ENCODE assay signal across 8 cellular contexts in genomic region chr14:69079188-69079742, GRCh38.
DNase-seq lines count a peak whose midpoint lies in the region; FAIRE-seq and TF ChIP-seq lines count a peak whose summit lies in the region.

No MANE protein-coding gene starts in this region.

- no peak overlapping the region for H3K4me3 ChIP-seq in breast epithelium
- H3K4me3 ChIP-seq in kidney (ENCODE audit: low read length in 2 of 2) = no peak overlapping the region
- no peak overlapping the region for H3K4me3 ChIP-seq in transverse colon

- no peaks in the 10 kb centered on the region for H3K4me1 ChIP-seq in breast epithelium
- peaks cover 0 to 14% of the 10 kb centered on the region in 2 donors for H3K4me1 ChIP-seq in kidney (ENCODE audit: control insufficient read depth in 1 of 2, insufficient read depth in 1 of 2, low read depth in 1 of 2, low read length in 2 of 2)
- peaks cover 0 to 10% (median 6%) of the 10 kb centered on the region in 4 donors for H3K4me1 ChIP-seq in transverse colon

- peak; percentile 7 for TF ChIP-seq EP300 in transverse colon (IDR thresholded peaks at IDR 0.05; ENCODE audit: low read depth)

- H3K9ac ChIP-seq in kidney (ENCODE audit: low read length in 2 of 2) = peak overlapping the region in 1 of 2 donors; percentile 24

- H3K36me3 ChIP-seq in breast epithelium = no peaks in the 10 kb centered on the region
- peaks cover 3 to 6% of the 10 kb centered on the region in 2 donors for H3K36me3 ChIP-seq in kidney (ENCODE audit: control insufficient read depth in 1 of 2, insufficient read depth in 2 of 2, low read length in 2 of 2)
- H3K36me3 ChIP-seq in transverse colon = peaks cover 0 to 16% (median under 1%) of the 10 kb centered on the region in 4 donors

- in situ Hi-C loops in transverse colon (cut with MboI; ENCODE audit: low pct_ligation_motif_present in 1 of 4, low pct_unique_long_range_greater_than_20kb in 1 of 4, low sequenced_read_pairs in 3 of 4) = loop anchor here in 2 of 4 donors (25.0 kb wide), 1 partner anchor 167 kb away; no protein-coding TSS in a partner anchor

- intact Hi-C loops in breast epithelium (cut with DNase I; ENCODE audit: low total_unique reads) = loop anchor here (10.0 kb wide), 1 partner anchor 634 kb away; no protein-coding TSS in a partner anchor
- intact Hi-C loops in kidney (cut with DNase I) = no loop called here
- intact Hi-C loops in transverse colon (cut with DNase I; ENCODE audit: low total_unique reads) = no loop called here

- TF ChIP-seq CTCF in breast epithelium (IDR thresholded peaks at IDR 0.05) (no peak), kidney (IDR thresholded peaks at IDR 0.05; ENCODE audit: borderline replicate concordance, extremely low read depth, insufficient read depth) (no peak), transverse colon (IDR thresholded peaks at IDR 0.05) (no peak)

- H3K27ac ChIP-seq in breast epithelium (peak overlapping the region; percentile 72 to 78), kidney (ENCODE audit: low read depth in 2 of 2, low read length in 2 of 2) (peak overlapping the region; percentile 14 to 81), transverse colon (peak overlapping the region; percentile 59 to 80 (median 72))

- DNase-seq in HT-29 (ENCODE audit: low spot score) (peak; percentile 64), breast epithelium (ENCODE audit: low spot score in 2 of 2) (peak in 1 of 2 donors; percentile 44), kidney (no peak), transverse colon (no peak), Ammon's horn (ENCODE audit: low spot score) (no peak), HuH-7 (ENCODE audit: low spot score) (no peak), GM19239 (ENCODE audit: insufficient read length, low spot score) (no peak), NCI-H69 (lab: John Stamatoyannopoulos, UW) (no peak)

- no peak for FAIRE-seq in kidney (lab: Jason Lieb, UNC)
- FAIRE-seq in GM19239 (lab: Jason Lieb, UNC) = no peak

- 63 to 74% methylated on average over 1 to 4 of the region's 4 CpGs for WGBS in transverse colon (ENCODE audit: low coverage in 1 of 2), 2 donors

- H3K9me3 ChIP-seq in breast epithelium (no peaks in the 10 kb centered on the region), kidney (ENCODE audit: control insufficient read depth in 1 of 2, low read length in 2 of 2) (no peaks in the 10 kb centered on the region), transverse colon (no peaks in the 10 kb centered on the region)

- TF ChIP-seq POLR2A in breast epithelium (IDR thresholded peaks at IDR 0.05) (no peak), transverse colon (IDR thresholded peaks at IDR 0.05) (no peak)

- H3K27me3 ChIP-seq in breast epithelium (no peaks in the 10 kb centered on the region), transverse colon (no peaks in the 10 kb centered on the region)
